In the genomic region with DNA sequence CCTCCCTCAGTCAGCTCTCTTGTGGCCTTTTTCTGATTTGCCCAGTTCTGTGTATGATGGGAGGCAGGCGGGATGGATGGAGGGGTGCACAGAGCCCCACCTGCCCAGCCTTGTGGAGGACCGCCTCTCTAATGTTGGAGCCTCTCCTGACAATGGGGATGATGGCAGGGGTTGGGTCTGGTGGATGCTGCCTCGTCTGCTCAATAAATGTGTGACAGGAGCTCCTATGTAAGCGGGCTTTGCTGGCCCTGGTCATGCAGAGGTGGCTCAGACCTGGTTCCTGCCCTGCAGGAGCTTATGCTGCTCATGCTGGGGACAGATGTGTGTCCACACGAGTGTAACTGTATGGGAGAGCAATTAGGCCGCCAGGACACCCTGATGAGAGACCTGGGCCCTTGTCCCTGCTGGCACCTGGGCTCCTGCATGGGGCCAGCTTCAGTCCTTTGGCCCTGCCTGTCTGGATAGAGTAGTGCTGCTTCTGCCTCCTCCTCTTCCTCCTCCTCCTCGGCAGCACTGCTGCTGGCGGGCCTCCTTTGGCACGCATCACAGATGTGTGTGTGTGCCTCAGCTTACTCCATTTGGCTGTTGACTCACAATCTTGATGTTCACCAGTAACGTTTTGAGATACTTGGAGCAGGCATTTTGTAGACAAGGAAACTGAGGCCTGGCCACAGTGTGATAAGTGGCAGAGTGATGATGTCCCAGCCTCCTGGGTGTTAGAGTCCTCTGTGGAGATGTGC, we compare ENCODE assay signal across 15 cellular contexts.
DNase-seq lines count a peak whose midpoint lies in the region; ATAC-seq, FAIRE-seq and TF ChIP-seq lines count a peak whose summit lies in the region.
"Had no signal": no experiment of that assay in that cellular context is flagged by ENCODE, and none has a peak within 500 bp of the region (broad histone marks: within the 10 kb centered on the region; RNA-seq: fewer than 3 reads in every experiment).

No MANE protein-coding gene starts in this region.

- 85% methylated on average over 3 of the region's 10 CpGs; no CpG with 5 or more reads in 1 of the 2 experiments for WGBS in IMR-90 (ENCODE audit: extremely low coverage in 2 of 2, insufficient read length in 1 of 2), 2 experiments
- WGBS in stomach, 5 donors, result 87 to 92% (median 87%) methylated on average over 9 to 10 of the region's 10 CpGs

- H3K27me3 ChIP-seq in BLaER1 (no peaks in the 10 kb centered on the region), IMR-90 (ENCODE audit: control insufficient read depth, insufficient read depth, low read length) (no peaks in the 10 kb centered on the region), stomach (no peaks in the 10 kb centered on the region)

- peaks cover 46% of the 10 kb centered on the region for H3K4me1 ChIP-seq in BLaER1
- peaks cover 5% of the 10 kb centered on the region; the same call in 1 of the 2 replicates for H3K4me1 ChIP-seq in IMR-90 (ENCODE audit: control insufficient read depth, insufficient read depth, low read length)
- peaks cover 0 to 18% (median 12%) of the 10 kb centered on the region in 4 donors for H3K4me1 ChIP-seq in stomach

- peaks cover 28% of the 10 kb centered on the region for H3K36me3 Mint-ChIP-seq in memory B cell

- H3K79me1 ChIP-seq in IMR-90 (ENCODE audit: low read depth in 1 of 2, low read length in 2 of 2), result peaks cover 9 to 16% of the 10 kb centered on the region in 2 experiments

- no TSS peak for BruUV-seq in IMR-90 (replicated peaks; lab: Mats Ljungman, UMichigan)

- no peak overlapping the region for H2BK120ac ChIP-seq in IMR-90 (ENCODE audit: low read depth, low read length)

- no peak overlapping the region for H2BK5ac ChIP-seq in IMR-90 (ENCODE audit: low read depth, low read length, poor library complexity, severe bottlenecking)

- no peak overlapping the region for H2BK20ac ChIP-seq in IMR-90 (ENCODE audit: low read depth, low read length)

- peaks cover 19% of the 10 kb centered on the region for H3K9me1 ChIP-seq in IMR-90 (ENCODE audit: insufficient read depth, low read length)

- H3K14ac ChIP-seq in IMR-90 (replicated peaks; ENCODE audit: low read depth, low read length), result no peak overlapping the region

- TF ChIP-seq CTCF in IMR-90 (conservative IDR thresholded peaks at IDR 0.05; ENCODE audit: low read depth, low read length), result no peak
- TF ChIP-seq CTCF in stomach (IDR thresholded peaks at IDR 0.05), result no peak

- H3K4me2 ChIP-seq in BLaER1 (peak overlapping the region; percentile 59), IMR-90 (ENCODE audit: low read depth, low read length) (no peak overlapping the region)
- H3K4me2 ChIP-seq: PC-9 had no signal

- H3K27ac Mint-ChIP-seq in memory B cell, result peak overlapping the region; percentile 51

- H4K5ac ChIP-seq in IMR-90 (ENCODE audit: low read depth, low read length), result no peak overlapping the region

- peak overlapping the region; percentile 14; the same call in 1 of the 2 replicates for H3K23ac ChIP-seq in IMR-90 (ENCODE audit: low read depth, low read length)

- dilution Hi-C loops in IMR-90 (cut with HindIII; ENCODE audit: low sequenced_read_pairs, unreplicated experiment), result no loop called here

- no peak overlapping the region for H3K4me3 Mint-ChIP-seq in memory B cell

- no peak overlapping the region for H4K91ac ChIP-seq in IMR-90 (ENCODE audit: insufficient read depth, low read depth, low read length)

- TF ChIP-seq EP300 in stomach (IDR thresholded peaks at IDR 0.05), result no peak

- no peak for TF ChIP-seq RAD21 in IMR-90 (IDR thresholded peaks at IDR 0.05; ENCODE audit: low read length)

- CTCF ChIA-PET in IMR-90 (lab: Yijun Ruan, JAX), result no interaction called here

- peaks cover 30% of the 10 kb centered on the region for H3K4me1 Mint-ChIP-seq in memory B cell

- FAIRE-seq in HTR-8/SVneo (lab: Jason Lieb, UNC), result no peak
- FAIRE-seq: GM12892 had no signal

- DNase-seq in IMR-90 (no peak), memory B cell (ENCODE audit: low spot score in 2 of 2) (no peak), stomach (peak; percentile 21), NOMO-1 treated with dmso at 0.1 percent for 144 hours (lab: John Stamatoyannopoulos, UW; ENCODE audit: unreplicated experiment) (no peak), HTR-8/SVneo (ENCODE audit: insufficient read length, low spot score) (no peak)
- DNase-seq in activated CD4-positive, alpha-beta T cell treated with anti-CD3 and anti-CD28 coated beads for 4 hours, result no peak
- DNase-seq: COR-L47, NCI-H1092, NCI-H146, NCI-H2081, NCI-H510A, NCI-H774, PC-9 had no signal

- intact Hi-C loops in IMR-90 (cut with micrococcal nuclease) (no loop called here), stomach (cut with DNase I; ENCODE audit: low total_unique reads) (no loop called here)

- H2AK5ac ChIP-seq in IMR-90 (ENCODE audit: low read depth, low read length), result no peak overlapping the region

- H4K8ac ChIP-seq in IMR-90 (ENCODE audit: low read depth in 2 of 2, low read length in 2 of 2), result no peak overlapping the region

- H3K4me3 ChIP-seq in BLaER1, result no peak overlapping the region
- no peak overlapping the region for H3K4me3 ChIP-seq in IMR-90 (ENCODE audit: insufficient read depth, low read depth, low read length)
- H3K4me3 ChIP-seq in stomach, result no peak overlapping the region
- H3K4me3 ChIP-seq: PC-9 had no signal

- in situ Hi-C loops in IMR-90 (cut with MboI; ENCODE audit: low sequenced_read_pairs), result no loop called here

- H2AFZ ChIP-seq in IMR-90 (replicated peaks; ENCODE audit: low read length, poor library complexity), result no peak overlapping the region
- H2AFZ ChIP-seq: PC-9 had no signal

- H4K20me1 ChIP-seq in BLaER1 (peaks cover 59% of the 10 kb centered on the region), IMR-90 (ENCODE audit: insufficient read depth, low read length) (peaks cover 6% of the 10 kb centered on the region)

- no peak for ATAC-seq in IMR-90 (ENCODE audit: low read depth)
- ATAC-seq in memory B cell (ENCODE audit: low read depth), result no peak

- H3K9me3 Mint-ChIP-seq in memory B cell, result no peaks in the 10 kb centered on the region

- H2BK15ac ChIP-seq in IMR-90 (ENCODE audit: low read depth, low read length), result no peak overlapping the region

- no peak overlapping the region for H2AK9ac ChIP-seq in IMR-90 (replicated peaks; ENCODE audit: low read depth, low read length, poor library complexity)

- H3K27ac ChIP-seq in BLaER1 (no peak overlapping the region), IMR-90 (ENCODE audit: insufficient read depth, low read length) (no peak overlapping the region), stomach (no peak overlapping the region)
- H3K27ac ChIP-seq: PC-9 had no signal

- no peak overlapping the region for H3K4ac ChIP-seq in IMR-90 (ENCODE audit: low read depth, low read length)

- POLR2A ChIA-PET in IMR-90 (lab: Charles Lee; ENCODE audit: unreplicated experiment), result interaction anchor here (0.6 kb wide), 1 partner anchor 234 kb away, joined by 8 read pairs; no protein-coding TSS in a partner anchor

- no peaks in the 10 kb centered on the region for H3K9me3 ChIP-seq in BLaER1
- H3K9me3 ChIP-seq in IMR-90 (ENCODE audit: control insufficient read depth, insufficient read depth, low read length), result no peaks in the 10 kb centered on the region
- no peaks in the 10 kb centered on the region for H3K9me3 ChIP-seq in stomach

- H3K56ac ChIP-seq in IMR-90 (ENCODE audit: extremely low read depth, insufficient read depth, low read length), result no peak overlapping the region

- H3K18ac ChIP-seq in IMR-90 (ENCODE audit: low read depth, low read length), result no peak overlapping the region

- H3K27me3 Mint-ChIP-seq in memory B cell, result no peaks in the 10 kb centered on the region

- TF ChIP-seq POLR2A in IMR-90 (IDR thresholded peaks at IDR 0.05; ENCODE audit: low read depth, low read length), result no peak
- TF ChIP-seq POLR2A in stomach (IDR thresholded peaks at IDR 0.05), result no peak

- H3K36me3 ChIP-seq in BLaER1 (peaks cover 61% of the 10 kb centered on the region), IMR-90 (ENCODE audit: control insufficient read depth, insufficient read depth, low read length) (peaks cover 11% of the 10 kb centered on the region), stomach (peaks cover 0 to 60% (median 55%) of the 10 kb centered on the region in 4 donors)

- no peak overlapping the region for H3K9ac ChIP-seq in BLaER1
- no peak overlapping the region for H3K9ac ChIP-seq in IMR-90 (ENCODE audit: low read depth, low read length)

TF ChIP-seq in IMR-90, 13 proteins besides CTCF, POLR2A, EP300 and RAD21:
- TF ChIP-seq BHLHE40 (IDR thresholded peaks at IDR 0.05; ENCODE audit: low read depth, low read length) (no peak), SMC3 (IDR thresholded peaks at IDR 0.05; ENCODE audit: low read depth, low read length) (no peak), CHD1 (IDR thresholded peaks at IDR 0.05; ENCODE audit: low read depth, low read length) (no peak), RCOR1 (IDR thresholded peaks at IDR 0.05; ENCODE audit: insufficient replicate concordance, low read length) (no peak), FOS (IDR thresholded peaks at IDR 0.05; ENCODE audit: low read depth, low read length) (no peak), MAFK (IDR thresholded peaks at IDR 0.05; ENCODE audit: low read depth, low read length) (no peak)
- TF ChIP-seq, protein P1, sequence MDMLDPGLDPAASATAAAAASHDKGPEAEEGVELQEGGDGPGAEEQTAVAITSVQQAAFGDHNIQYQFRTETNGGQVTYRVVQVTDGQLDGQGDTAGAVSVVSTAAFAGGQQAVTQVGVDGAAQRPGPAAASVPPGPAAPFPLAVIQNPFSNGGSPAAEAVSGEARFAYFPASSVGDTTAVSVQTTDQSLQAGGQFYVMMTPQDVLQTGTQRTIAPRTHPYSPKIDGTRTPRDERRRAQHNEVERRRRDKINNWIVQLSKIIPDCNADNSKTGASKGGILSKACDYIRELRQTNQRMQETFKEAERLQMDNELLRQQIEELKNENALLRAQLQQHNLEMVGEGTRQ (IDR thresholded peaks at IDR 0.05; ENCODE audit: low read depth, low read length), result no peak
